Comparison of ENCODE assay signal across 8 cellular contexts in the genomic region with DNA sequence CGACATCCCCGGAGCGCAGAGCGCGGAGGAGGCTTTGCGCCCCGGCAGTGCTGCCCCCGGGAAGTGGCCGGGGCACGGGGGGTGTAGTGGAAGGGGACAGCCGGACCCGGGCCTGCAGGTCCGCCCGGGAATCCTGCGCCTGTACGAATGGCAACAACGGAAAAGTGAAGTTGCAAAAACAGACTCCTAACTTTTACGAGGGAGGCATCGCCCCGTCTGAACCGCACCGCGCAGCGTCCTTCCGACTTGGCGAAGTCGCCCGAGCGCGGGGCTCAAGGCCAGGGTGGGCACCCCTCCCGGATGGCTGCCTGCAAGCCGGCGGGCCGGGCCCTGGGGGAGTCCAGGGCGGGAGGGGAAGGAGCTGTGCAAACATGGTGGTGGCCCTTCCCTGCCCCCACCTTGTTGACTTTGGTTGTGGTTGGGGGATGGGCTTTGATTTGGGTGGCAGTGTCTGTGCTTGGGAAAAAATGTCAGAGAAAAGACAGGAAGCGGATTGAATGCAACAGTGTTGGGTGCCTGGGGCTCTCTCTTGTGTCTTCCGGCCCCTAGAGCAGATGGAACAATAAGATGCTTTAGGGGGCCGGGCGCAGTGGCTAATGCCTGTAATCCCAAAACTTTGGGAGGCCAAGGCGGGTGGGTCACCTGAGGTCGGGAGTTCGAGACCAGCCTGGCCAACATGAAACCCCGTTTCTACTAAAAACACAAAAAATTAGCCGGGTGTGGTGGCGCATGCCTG. TPM values are rescaled to one million over a fixed set of nuclear protein-coding genes. Genes with fewer than 3 reads are reported as not detected.
A peak's percentile ranks its signal among the peaks of the same experiment; 100 is the strongest.
DNase-seq lines count a peak whose midpoint lies in the region; ATAC-seq lines count a peak whose summit lies in the region.

No MANE protein-coding gene starts in this region.

- no peaks in the 10 kb centered on the region for H3K27me3 ChIP-seq in SJCRH30

- ATAC-seq in left ventricle myocardium superior = peak; percentile 45
- no peak for ATAC-seq in HG02973 (IDR thresholded peaks at IDR 0.05; ENCODE audit: unreplicated experiment)
- ATAC-seq in GM18909 (IDR thresholded peaks at IDR 0.05; ENCODE audit: poor library complexity, unreplicated experiment) = no peak

- DNase-seq in COLO668 (lab: John Stamatoyannopoulos, UW; ENCODE audit: unreplicated experiment) (peak; percentile 65), HT1080 (ENCODE audit: low read depth) (peak; percentile 71), SJCRH30 (peak; percentile 86 to 93), left ventricle myocardium superior (peak; percentile 74), posterior cingulate gyrus (peak in 7 of 10 donors; percentile 13 to 91 (median 48))

- no peaks in the 10 kb centered on the region for H3K9me3 ChIP-seq in SJCRH30 (replicated peaks)

- H3K4me1 ChIP-seq in SJCRH30 = peaks cover 8% of the 10 kb centered on the region; the same call in 1 of the 2 replicates

- 3 to 5% (median 4%) methylated on average over 42 to 45 of the region's 45 CpGs for WGBS in adipose tissue, 3 donors

- intact Hi-C loops in left ventricle myocardium superior (cut with micrococcal nuclease) (no loop called here), posterior cingulate gyrus (cut with DNase I) (loop anchor here (5.0 to 10.0 kb wide), 2 partner anchors 114 to 157 kb away; a partner anchor contains a TSS)

- no peaks in the 10 kb centered on the region for H3K36me3 ChIP-seq in SJCRH30

- peak overlapping the region; percentile 92 for H3K4me3 ChIP-seq in SJCRH30

- H3K27ac ChIP-seq in SJCRH30 (peak overlapping the region; percentile 63), adipose tissue (ENCODE audit: low read depth, low read length) (peak overlapping the region; percentile 67)

RNA-seq across cellular contexts. Expression of a gene that starts 0.7 kb away (rescaled TPM):
- total RNA-seq in HT1080 (2014; rRNA removed; shearing (Covaris generic)) = 28.6 and 28.8 TPM in 2 replicates
- polyA plus RNA-seq in HT1080 (2015; cell fraction: cytosol; rRNA removed) = 15.2 and 20.6 TPM in 2 replicates
- 98.7 and 104 TPM in 2 replicates for polyA plus RNA-seq in HT1080 (2015; cell fraction: nucleus; rRNA removed)
- 12.2 and 13.0 TPM in 2 replicates for total RNA-seq in SJCRH30 (2014; rRNA removed; shearing (Covaris generic))
- polyA plus RNA-seq in adipose tissue = 10 to 100 TPM; 19.6 to 45.5 (median 24.7) TPM
- 25.7 TPM for total RNA-seq in left ventricle myocardium superior

RNA-seq across cellular contexts. Expression of a gene that starts 41.1 kb away (rescaled TPM):
- total RNA-seq in HT1080 (2014; rRNA removed; shearing (Covaris generic)) = 1.5 and 4.0 TPM in 2 replicates
- polyA plus RNA-seq in HT1080 (2015; cell fraction: cytosol; rRNA removed) = 1.6 and 2.4 TPM in 2 replicates
- polyA plus RNA-seq in HT1080 (2015; cell fraction: nucleus; rRNA removed) = 10.8 and 11.4 TPM in 2 replicates
- total RNA-seq in SJCRH30 (2014; rRNA removed; shearing (Covaris generic)) = 8.6 and 14.7 TPM in 2 replicates
- 1 to 10 TPM; 5.6 to 7.2 (median 6.9) TPM for polyA plus RNA-seq in adipose tissue
- total RNA-seq in left ventricle myocardium superior = 10.6 TPM

RNA-seq across cellular contexts. Expression of a gene that starts 41.2 kb away (rescaled TPM):
- 3.5 and 6.0 TPM in 2 replicates for total RNA-seq in HT1080 (2014; rRNA removed; shearing (Covaris generic))
- 12.8 and 19.3 TPM in 2 replicates for polyA plus RNA-seq in HT1080 (2015; cell fraction: cytosol; rRNA removed)
- 54.3 and 60.6 TPM in 2 replicates for polyA plus RNA-seq in HT1080 (2015; cell fraction: nucleus; rRNA removed)
- 18.3 and 19.3 TPM in 2 replicates for total RNA-seq in SJCRH30 (2014; rRNA removed; shearing (Covaris generic))
- polyA plus RNA-seq in adipose tissue = 10 to 100 TPM; 19.8 to 21.9 (median 21.3) TPM
- 11.4 TPM for total RNA-seq in left ventricle myocardium superior
